Comparison of ENCODE assay signal across 35 cellular contexts in the genomic region with DNA sequence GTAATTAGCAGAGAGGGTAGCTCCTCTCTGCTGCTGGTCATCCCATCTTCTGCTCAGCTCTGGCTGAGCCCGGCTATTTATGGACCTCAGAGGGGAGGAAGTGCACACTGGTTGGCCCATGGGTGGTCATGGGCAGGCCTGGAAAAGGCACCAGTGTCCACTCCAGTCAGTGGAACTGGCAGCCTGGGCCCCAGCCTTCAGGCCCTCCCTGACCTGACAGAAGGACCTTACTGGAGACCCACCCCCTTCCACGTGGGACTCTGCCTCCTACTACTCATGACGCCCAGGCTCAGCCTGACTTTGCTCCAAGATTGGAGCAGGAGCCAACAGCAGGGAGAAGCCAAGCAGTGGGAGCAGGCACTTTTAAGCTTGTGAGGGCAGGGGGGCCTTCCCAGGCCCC. TPM values are rescaled to one million over a fixed set of nuclear protein-coding genes. Genes with fewer than 3 reads are reported as not detected.
"Had no signal": no experiment of that assay in that cellular context is flagged by ENCODE, and none has a peak within 500 bp of the region (broad histone marks: within the 10 kb centered on the region; RNA-seq: fewer than 3 reads in every experiment).

No MANE protein-coding gene starts in this region.

- ATAC-seq: left colon; left lung; mucosa of descending colon; naive thymus-derived CD4-positive, alpha-beta T cell; stimulated activated naive B cell treated with anti-CD40 and anti-IgM and Interleukin-4, amounts not matched to agents 10 μg/mL and 1 μg/mL and 100 μg/mL, for 72 hours had no signal

- H3K79me2 ChIP-seq: parathyroid adenoma had no signal

- H3K4me3 ChIP-seq: heart left ventricle, left lung, lung, mucosa of descending colon, neural progenitor cell, right atrium auricular region, right lobe of liver, smooth muscle cell, suprapubic skin, thoracic aorta, tibial artery, upper lobe of right lung had no signal

- H3K27ac Mint-ChIP-seq: memory B cell; naive thymus-derived CD4-positive, alpha-beta T cell; nephron progenitor cell; neural progenitor cell; progenitor cell of endocrine pancreas; stimulated activated naive B cell treated with anti-CD40 and anti-IgM and Interleukin-4, amounts not matched to agents 10 μg/mL and 1 μg/mL and 100 μg/mL, for 72 hours; stimulated activated naive CD8-positive, alpha-beta T cell treated with anti-CD3 and anti-CD28 coated beads, Interleukin-15, Interleukin-2, amounts not matched to agents 100 ng/mL and 50 ng/mL, for 24 hours had no signal

- H3K4me1 Mint-ChIP-seq: immature natural killer cell, nephron progenitor cell, neural progenitor cell had no signal

- H3K27me3 Mint-ChIP-seq: memory B cell; progenitor cell of endocrine pancreas; stimulated activated naive B cell treated with anti-CD40 and anti-IgM and Interleukin-4, amounts not matched to agents 10 μg/mL and 1 μg/mL and 100 μg/mL, for 72 hours had no signal

- H3K36me3 Mint-ChIP-seq: immature natural killer cell; memory B cell; naive thymus-derived CD4-positive, alpha-beta T cell; neural progenitor cell; stimulated activated naive B cell treated with anti-CD40 and anti-IgM and Interleukin-4, amounts not matched to agents 10 μg/mL and 1 μg/mL and 100 μg/mL, for 72 hours had no signal

- H2AFZ ChIP-seq: neural progenitor cell, parathyroid adenoma had no signal

- H3K27ac ChIP-seq: heart left ventricle, left lung, neural progenitor cell, parathyroid adenoma, right atrium auricular region, right lobe of liver, suprapubic skin, thoracic aorta, tibial artery, upper lobe of right lung had no signal

- H3K4me1 ChIP-seq: heart left ventricle, left lung, neural progenitor cell, parathyroid adenoma, right atrium auricular region, right lobe of liver, suprapubic skin, tibial artery, upper lobe of right lung had no signal

- DNase-seq: heart left ventricle; hypothalamus; immature natural killer cell; kidney; left colon; left lung; midbrain; mucosa of descending colon; naive thymus-derived CD4-positive, alpha-beta T cell; nephron progenitor cell; right lobe of liver; stimulated activated CD4-positive, alpha-beta T cell treated with anti-CD3 and anti-CD28 coated beads, Interleukin-1b, Interleukin-23, amount 100 ng/mL, for 48 hours; stimulated activated CD4-positive, alpha-beta T cell treated with anti-CD3 and anti-CD28 coated beads, Interleukin-2, amount 100 ng/mL, for 48 hours; stimulated activated CD4-positive, alpha-beta T cell treated with anti-CD3 and anti-CD28 coated beads, Interleukin-4, amount 100 ng/mL, for 4 hours; stimulated activated CD8-positive, alpha-beta memory T cell treated with anti-CD3 and anti-CD28 coated beads, Interleukin-4, amount 100 ng/mL, for 48 hours; stimulated activated naive B cell treated with anti-CD40 and anti-IgM and Interleukin-4, amounts not matched to agents 10 μg/mL and 1 μg/mL and 100 μg/mL, for 72 hours; tibial artery; trophoblast cell; upper lobe of right lung had no signal

- H3K9ac ChIP-seq: neural progenitor cell, parathyroid adenoma had no signal

- H3K4me3 Mint-ChIP-seq: immature natural killer cell; memory B cell; naive thymus-derived CD4-positive, alpha-beta T cell; nephron progenitor cell; neural progenitor cell; stimulated activated naive B cell treated with anti-CD40 and anti-IgM and Interleukin-4, amounts not matched to agents 10 μg/mL and 1 μg/mL and 100 μg/mL, for 72 hours; stimulated activated naive CD8-positive, alpha-beta T cell treated with anti-CD3 and anti-CD28 coated beads, Interleukin-15, Interleukin-2, amounts not matched to agents 100 ng/mL and 50 ng/mL, for 24 hours had no signal

- H3K9me3 Mint-ChIP-seq: immature natural killer cell; memory B cell; naive thymus-derived CD4-positive, alpha-beta T cell; nephron progenitor cell; neural progenitor cell; stimulated activated naive B cell treated with anti-CD40 and anti-IgM and Interleukin-4, amounts not matched to agents 10 μg/mL and 1 μg/mL and 100 μg/mL, for 72 hours; stimulated activated naive CD8-positive, alpha-beta T cell treated with anti-CD3 and anti-CD28 coated beads, Interleukin-15, Interleukin-2, amounts not matched to agents 100 ng/mL and 50 ng/mL, for 24 hours had no signal

- H3K36me3 ChIP-seq: heart left ventricle, left lung, neural progenitor cell, right atrium auricular region, right lobe of liver, suprapubic skin, thoracic aorta, tibial artery, upper lobe of right lung had no signal

- H3K9me3 ChIP-seq: heart left ventricle, left lung, mucosa of descending colon, right atrium auricular region, right lobe of liver, suprapubic skin, thoracic aorta, tibial artery, upper lobe of right lung had no signal

- H3K4me2 ChIP-seq: neural progenitor cell, smooth muscle cell had no signal

- H3K27me3 ChIP-seq: heart left ventricle, left lung, neural progenitor cell, right atrium auricular region, right lobe of liver, suprapubic skin, tibial artery, upper lobe of right lung had no signal

RNA-seq across cellular contexts. Expression of a gene that starts 8.0 kb away (rescaled TPM):
- total RNA-seq: kidney; left lung; mesenteric fat pad; myocyte; naive thymus-derived CD4-positive, alpha-beta T cell; osteocyte; pulmonary artery endothelial cell; renal cortical epithelial cell; right lobe of liver; smooth muscle cell; subcutaneous adipose tissue; thoracic aorta; upper lobe of right lung had no signal

RNA-seq across cellular contexts. Expression of a gene that starts 30.7 kb away (rescaled TPM):
- total RNA-seq: kidney; mesenteric fat pad; myocyte; naive thymus-derived CD4-positive, alpha-beta T cell; osteocyte; progenitor cell of endocrine pancreas; right atrium auricular region; smooth muscle cell; thoracic aorta; upper lobe of right lung had no signal

RNA-seq across cellular contexts. Expression of a gene that starts 43.2 kb away (rescaled TPM):
- total RNA-seq: myocyte, osteocyte, progenitor cell of endocrine pancreas, suprapubic skin had no signal

RNA-seq across cellular contexts. Expression of a gene that starts 59.2 kb away (rescaled TPM):
- total RNA-seq: myocyte; naive thymus-derived CD4-positive, alpha-beta T cell; osteocyte; progenitor cell of endocrine pancreas; pulmonary artery endothelial cell; renal cortical epithelial cell had no signal
